Comparison of ENCODE assay signal across 10 cellular contexts in the genomic region with DNA sequence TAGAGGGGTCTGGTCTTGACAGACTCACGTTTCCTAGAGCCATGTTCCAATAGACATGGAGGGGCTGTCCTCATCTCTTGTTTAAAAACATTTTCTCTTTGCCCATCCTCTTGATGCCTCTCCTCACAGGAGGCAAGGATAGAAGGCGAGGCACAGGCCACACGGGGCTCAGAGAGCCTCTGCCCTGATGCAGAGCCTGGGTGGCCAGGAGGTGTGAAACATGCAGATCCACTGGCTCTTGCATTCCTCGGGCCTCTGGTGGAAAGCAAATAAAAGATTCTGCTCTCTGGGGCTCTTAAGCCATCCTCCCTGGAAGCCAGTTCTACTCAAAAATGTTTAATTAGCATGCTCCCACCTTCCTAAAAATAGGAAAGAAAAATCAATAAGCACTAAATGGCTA. TPM values are rescaled to one million over a fixed set of nuclear protein-coding genes. Genes with fewer than 3 reads are reported as not detected.
"Had no signal": no experiment of that assay in that cellular context is flagged by ENCODE, and none has a peak within 500 bp of the region (broad histone marks: within the 10 kb centered on the region; RNA-seq: fewer than 3 reads in every experiment).

No MANE protein-coding gene starts in this region.

- H3K9me3 Mint-ChIP-seq: HFFc6 had no signal

- H3K9me3 ChIP-seq: HAP-1 had no signal

- DNase-seq: GM23248, H7, HFFc6, IMR-90, KG1 had no signal

- H3K4me3 ChIP-seq: GM23248, HAP-1, K562 had no signal

- ATAC-seq: HCT116, K562 had no signal

- H3K9ac ChIP-seq: GM23248 had no signal

- H3K4me3 Mint-ChIP-seq: HFFc6 had no signal

- H3K4me1 ChIP-seq: HAP-1 had no signal

- H3K27ac Mint-ChIP-seq: HFFc6 had no signal

- H3K36me3 ChIP-seq: HAP-1 had no signal

- H3K27ac ChIP-seq: GM23248 had no signal

- FAIRE-seq: HTR-8/SVneo, K562 had no signal

- H2AFZ ChIP-seq: GM23248 had no signal

RNA-seq across cellular contexts. Expression of a gene that starts 43.6 kb away (rescaled TPM):
- total RNA-seq: HT-29, K562 had no signal
- polyA plus RNA-seq: K562 had no signal
